Comparison of ENCODE assay signal across 18 cellular contexts in the genomic region with DNA sequence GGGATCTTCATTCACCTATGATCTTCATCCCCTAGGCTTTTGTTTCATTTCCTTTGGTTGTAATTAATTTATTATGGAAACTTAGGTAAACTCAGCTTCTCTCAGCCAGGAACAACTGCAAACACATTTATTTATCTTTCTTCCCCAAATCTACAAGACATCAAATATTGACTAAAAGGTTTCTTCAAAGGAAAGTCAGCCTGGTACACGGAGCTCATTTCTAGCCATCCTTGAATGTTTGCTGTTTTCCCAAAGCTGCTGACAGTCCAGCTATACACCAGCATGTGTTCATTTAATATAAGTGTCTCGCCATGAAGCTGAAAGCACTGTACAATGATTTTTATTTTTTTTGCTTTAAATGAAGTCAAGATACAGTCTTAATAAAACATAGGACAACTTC. TPM values are rescaled to one million over a fixed set of nuclear protein-coding genes. Genes with fewer than 3 reads are reported as not detected.
"Had no signal": no experiment of that assay in that cellular context is flagged by ENCODE, and none has a peak within 500 bp of the region (broad histone marks: within the 10 kb centered on the region; RNA-seq: fewer than 3 reads in every experiment).

No MANE protein-coding gene starts in this region.

- H3K4me3 Mint-ChIP-seq: naive thymus-derived CD4-positive, alpha-beta T cell had no signal

- H3K27me3 Mint-ChIP-seq: naive thymus-derived CD4-positive, alpha-beta T cell had no signal

- H3K27me3 ChIP-seq: colonic mucosa, right atrium auricular region, sigmoid colon, suprapubic skin, tibial artery, upper lobe of right lung, vagina had no signal

- H3K4me3 ChIP-seq: colonic mucosa, right atrium auricular region, sigmoid colon, skin epidermis, suprapubic skin, tibial artery, upper lobe of right lung, vagina had no signal

- ATAC-seq: naive thymus-derived CD4-positive, alpha-beta T cell; upper lobe of right lung had no signal

- H3K27ac ChIP-seq: colonic mucosa, right atrium auricular region, sigmoid colon, skin epidermis, suprapubic skin, tibial artery, upper lobe of right lung, vagina had no signal

- DNase-seq: colonic mucosa; effector CD8-positive, alpha-beta T cell; foreskin melanocyte; head of caudate nucleus; hippocampal formation; mesendoderm; naive thymus-derived CD4-positive, alpha-beta T cell; posterior cingulate gyrus; sigmoid colon; stimulated activated CD4-positive, alpha-beta T cell treated with anti-CD3 and anti-CD28 coated beads, Interleukin-12 subunit alpha, Interleukin-12 subunit beta, amount 100 ng/mL, for 4 hours; stimulated activated naive CD4-positive, alpha-beta T cell treated with Interleukin-2 at 50 U/mL for 16 hours; tibial artery; upper lobe of right lung had no signal

RNA-seq across cellular contexts. Expression of a gene that starts 16.8 kb away (rescaled TPM):
- total RNA-seq: lung microvascular endothelial cell had no signal
